19 cellular contexts compared by ENCODE assay signal in genomic region chr14:95564060-95564459, GRCh38. TPM values are rescaled to one million over a fixed set of nuclear protein-coding genes. Genes with fewer than 3 reads are reported as not detected.
DNase-seq lines count a peak whose midpoint lies in the region; ATAC-seq and TF ChIP-seq lines count a peak whose summit lies in the region.
"Had no signal": no experiment of that assay in that cellular context is flagged by ENCODE, and none has a peak within 500 bp of the region (broad histone marks: within the 10 kb centered on the region; RNA-seq: fewer than 3 reads in every experiment).

No MANE protein-coding gene starts in this region.

- H3K27ac Mint-ChIP-seq in HFFc6: no peak overlapping the region
- H3K27ac Mint-ChIP-seq: naive thymus-derived CD4-positive, alpha-beta T cell; stimulated activated memory B cell treated with anti-CD40 and anti-IgM and Interleukin-4, amounts not matched to agents 10 μg/mL and 1 μg/mL and 100 μg/mL, for 72 hours had no signal

- no peaks in the 10 kb centered on the region for H3K9me3 Mint-ChIP-seq in HFFc6
- H3K9me3 Mint-ChIP-seq: stimulated activated memory B cell treated with anti-CD40 and anti-IgM and Interleukin-4, amounts not matched to agents 10 μg/mL and 1 μg/mL and 100 μg/mL, for 72 hours had no signal

- H3K4me3 Mint-ChIP-seq in HFFc6: no peak overlapping the region
- H3K4me3 Mint-ChIP-seq: naive thymus-derived CD4-positive, alpha-beta T cell; stimulated activated memory B cell treated with anti-CD40 and anti-IgM and Interleukin-4, amounts not matched to agents 10 μg/mL and 1 μg/mL and 100 μg/mL, for 72 hours had no signal

- H3K27ac ChIP-seq in psoas muscle: no peak overlapping the region
- H3K27ac ChIP-seq: 22Rv1, prostate gland, tibial artery had no signal

- H3K4me1 Mint-ChIP-seq in HFFc6 (ENCODE audit: low read depth): no peaks in the 10 kb centered on the region

- peak in 1 of 4 donors; percentile 63 for ATAC-seq in psoas muscle
- ATAC-seq: HCT116; naive thymus-derived CD4-positive, alpha-beta T cell; stimulated activated memory B cell treated with anti-CD40 and anti-IgM and Interleukin-4, amounts not matched to agents 10 μg/mL and 1 μg/mL and 100 μg/mL, for 72 hours had no signal

- intact Hi-C loops in psoas muscle (cut with DNase I): loop anchor here (5.0 to 10.0 kb wide), 6 partner anchors 118 to 861 kb away; no protein-coding TSS in a partner anchor

- H3K27me3 Mint-ChIP-seq in HFFc6 (ENCODE audit: insufficient read depth): peaks cover 9% of the 10 kb centered on the region

- H3K36me3 Mint-ChIP-seq in HFFc6 (ENCODE audit: low read depth): no peaks in the 10 kb centered on the region
- H3K36me3 Mint-ChIP-seq: naive thymus-derived CD4-positive, alpha-beta T cell; stimulated activated memory B cell treated with anti-CD40 and anti-IgM and Interleukin-4, amounts not matched to agents 10 μg/mL and 1 μg/mL and 100 μg/mL, for 72 hours had no signal

- no peaks in the 10 kb centered on the region for H3K36me3 ChIP-seq in psoas muscle (ENCODE audit: insufficient read depth in 1 of 2, low read depth in 1 of 2)
- H3K36me3 ChIP-seq: prostate gland, tibial artery had no signal

- WGBS in psoas muscle, 3 donors: 32 to 44% (median 36%) methylated on average over 4 of the region's 4 CpGs

- no peaks in the 10 kb centered on the region for H3K4me1 ChIP-seq in psoas muscle
- H3K4me1 ChIP-seq: prostate gland, tibial artery had no signal

- H3K27me3 ChIP-seq in psoas muscle (ENCODE audit: insufficient read depth in 3 of 3, low read length in 2 of 3): no peaks in the 10 kb centered on the region
- H3K27me3 ChIP-seq: tibial artery had no signal

- H3K9me3 ChIP-seq in psoas muscle: no peaks in the 10 kb centered on the region
- H3K9me3 ChIP-seq: prostate gland, SK-N-SH, tibial artery had no signal

- H3K4me3 ChIP-seq in psoas muscle: no peak overlapping the region
- H3K4me3 ChIP-seq: lung, prostate gland had no signal

- DNase-seq in DMS 273 (lab: John Stamatoyannopoulos, UW; ENCODE audit: unreplicated experiment) (peak; percentile 38), DMS 273 treated with DMSO at 0.1 percent for 48 hours (lab: John Stamatoyannopoulos, UW) (no peak), NCI-H69 (lab: John Stamatoyannopoulos, UW) (peak; percentile 64), fibroblast of peridontal ligament (ENCODE audit: extremely low read depth) (peak; percentile 23), psoas muscle (peak; percentile 47 to 82), HFFc6 (no peak), NCI-H2227 (lab: John Stamatoyannopoulos, UW; ENCODE audit: unreplicated experiment) (no peak), NCI-H1048 (lab: John Stamatoyannopoulos, UW) (no peak)
- DNase-seq: activated effector memory CD4-positive, alpha-beta T cell treated with Interleukin-2 at 50 U/mL for 16 hours; naive thymus-derived CD4-positive, alpha-beta T cell; NCI-H2029 treated with DMSO at 0.1 percent for 48 hours; NCI-H524 treated with DMSO at 0.1 percent for 48 hours; SK-N-SH; tibial artery had no signal

- TF ChIP-seq CTCF in psoas muscle (IDR thresholded peaks at IDR 0.05) (no peak), HFFc6 (IDR thresholded peaks at IDR 0.05) (no peak)

RNA-seq across cellular contexts. Expression of gene GLRX5, which starts 29.2 kb away (rescaled TPM):
- total RNA-seq in psoas muscle: 10 to 100 TPM; 46.9 to 97.6 (median 57.0) TPM
- 10 to 100 TPM; 65.5 to 98.7 (median 68.4) TPM for polyA plus RNA-seq in psoas muscle
- 10 to 100 TPM; 38.7 to 47.2 (median 43.8) TPM for total RNA-seq in HFFc6 (2021; fragmentation: NEBNext Ultra II Directional; extraction: Animal tissue kit (Norgen Biotek cat#: 25700))

RNA-seq across cellular contexts. Expression of gene SYNE3, which starts 47.6 kb away (rescaled TPM):
- 1 to 10 TPM; 3.4 to 4.7 (median 4.1) TPM for total RNA-seq in psoas muscle
- 1 to 10 TPM in 1 of 3 donors, under 1 TPM in 2; 0.45 to 1.3 (median 0.96) TPM for polyA plus RNA-seq in psoas muscle
- total RNA-seq in HFFc6 (2021; fragmentation: NEBNext Ultra II Directional; extraction: Animal tissue kit (Norgen Biotek cat#: 25700)): 10 to 100 TPM; 14.8 to 20.4 (median 16.3) TPM

Comparison
In these comparisons a context has a peak if more than half of its experiments do, and no peak if none do; other contexts are left out.
1. DNase-seq: peak in DMS 273 (single experiment), NCI-H69 (single experiment), fibroblast of peridontal ligament (single experiment) and psoas muscle (2 of 2); none in DMS 273 treated with DMSO at 0.1 percent for 48 hours (single experiment), HFFc6 (single experiment), NCI-H2227 (single experiment) and NCI-H1048 (single experiment).